In genomic region chr17:48037036-48037881, GRCh38 we compare ENCODE assay signal across 1 cellular context.
A peak's percentile ranks its signal among the peaks of the same experiment; 100 is the strongest.
TF ChIP-seq lines count a peak whose summit lies in the region.

Gene COPZ2 (minus strand): TSS chr17:48037797. CDS start chr17:48037777, 20 bp downstream.

TF ChIP-seq in HepG2, 621 proteins besides CTCF, POLR2A, EP300 and RAD21 (continued from another document and continues in another):
- TF ChIP-seq ZBTB46 (CRISPR knock-in tag; IDR thresholded peaks at IDR 0.05; ENCODE audit: borderline replicate concordance) = no peak
- no peak for TF ChIP-seq MYNN (CRISPR knock-in tag; IDR thresholded peaks at IDR 0.05; ENCODE audit: low read depth)
- no peak for TF ChIP-seq SMAD3 (CRISPR knock-in tag; IDR thresholded peaks at IDR 0.05)
- 0 out of 2 replicates have a peak, but pooled peaks have one; percentile 15 for TF ChIP-seq FOXK1 (CRISPR knock-in tag; IDR thresholded peaks at IDR 0.05; ENCODE audit: borderline replicate concordance, low read depth)
- 0 out of 2 replicates have a peak, but pooled peaks have one; percentile 25 for TF ChIP-seq ZNF275 (CRISPR knock-in tag; IDR thresholded peaks at IDR 0.05; ENCODE audit: borderline replicate concordance)
- TF ChIP-seq ZNF281 (CRISPR knock-in tag; IDR thresholded peaks at IDR 0.05; ENCODE audit: borderline replicate concordance) = no peak
- TF ChIP-seq ZNF839 (CRISPR knock-in tag; IDR thresholded peaks at IDR 0.05; ENCODE audit: borderline replicate concordance) = peak; percentile 94; the same call in 1 of the 2 replicates
- TF ChIP-seq CHD2 (IDR thresholded peaks at IDR 0.05; ENCODE audit: low read depth, low read length) = no peak
- no peak for TF ChIP-seq ZNF20 (CRISPR knock-in tag; IDR thresholded peaks at IDR 0.05)
- peak; percentile 86 for TF ChIP-seq ZFP91 (CRISPR knock-in tag; IDR thresholded peaks at IDR 0.05; ENCODE audit: borderline replicate concordance)
- TF ChIP-seq ZNF7 (CRISPR knock-in tag; IDR thresholded peaks at IDR 0.05) = no peak
- TF ChIP-seq ZNF883 (CRISPR knock-in tag; IDR thresholded peaks at IDR 0.05; ENCODE audit: not compliant biosample characterization) = no peak
- no peak for TF ChIP-seq ZMAT5 (CRISPR knock-in tag; IDR thresholded peaks at IDR 0.05; ENCODE audit: borderline replicate concordance, low read depth)
- TF ChIP-seq TOPORS (CRISPR knock-in tag; IDR thresholded peaks at IDR 0.05) = no peak
- no peak for TF ChIP-seq LRRFIP1 (CRISPR knock-in tag; conservative IDR thresholded peaks at IDR 0.05)
- TF ChIP-seq ZSCAN21 (CRISPR knock-in tag; IDR thresholded peaks at IDR 0.05; ENCODE audit: borderline replicate concordance) = no peak; the same call in 1 of the 2 replicates
- no peak for TF ChIP-seq MTA3 (CRISPR knock-in tag; IDR thresholded peaks at IDR 0.05)
- TF ChIP-seq ZBTB14 (CRISPR knock-in tag; IDR thresholded peaks at IDR 0.05) = no peak
- no peak for TF ChIP-seq PRDM4 (CRISPR knock-in tag; IDR thresholded peaks at IDR 0.05; ENCODE audit: borderline replicate concordance)
- TF ChIP-seq ZNF264 (CRISPR knock-in tag; IDR thresholded peaks at IDR 0.05) = no peak
- TF ChIP-seq MAX (IDR thresholded peaks at IDR 0.05) = peak; percentile 63; the same call in 1 of the 2 replicates
- TF ChIP-seq ETS1 (CRISPR knock-in tag; IDR thresholded peaks at IDR 0.05) = no peak
- no peak for TF ChIP-seq HHEX (CRISPR knock-in tag; IDR thresholded peaks at IDR 0.05)
- no peak for TF ChIP-seq ZNF251 (CRISPR knock-in tag; IDR thresholded peaks at IDR 0.05)
- no peak for TF ChIP-seq NKX3-1 (CRISPR knock-in tag; IDR thresholded peaks at IDR 0.05)
- no peak for TF ChIP-seq ETV6 (CRISPR knock-in tag; conservative IDR thresholded peaks at IDR 0.05)
- no peak for TF ChIP-seq EEA1 (CRISPR knock-in tag; IDR thresholded peaks at IDR 0.05; ENCODE audit: borderline replicate concordance)
- no peak for TF ChIP-seq SOX5 (CRISPR knock-in tag; IDR thresholded peaks at IDR 0.05; ENCODE audit: borderline replicate concordance)
- TF ChIP-seq E2F2 (CRISPR knock-in tag; IDR thresholded peaks at IDR 0.05; ENCODE audit: borderline replicate concordance) = no peak
- no peak for TF ChIP-seq FOXJ3 (CRISPR knock-in tag; IDR thresholded peaks at IDR 0.05; ENCODE audit: borderline replicate concordance)
- no peak; the same call in 1 of the 2 replicates for TF ChIP-seq ZKSCAN5 (CRISPR knock-in tag; IDR thresholded peaks at IDR 0.05)
- TF ChIP-seq DZIP1 (CRISPR knock-in tag; IDR thresholded peaks at IDR 0.05) = no peak
- TF ChIP-seq JDP2 (CRISPR knock-in tag; IDR thresholded peaks at IDR 0.05; ENCODE audit: borderline replicate concordance) = no peak
- no peak for TF ChIP-seq YEATS2 (CRISPR knock-in tag; IDR thresholded peaks at IDR 0.05; ENCODE audit: borderline replicate concordance)
- TF ChIP-seq RXRA (CRISPR knock-in tag; IDR thresholded peaks at IDR 0.05) = peak; percentile 61; the same call in 1 of the 2 replicates
- no peak for TF ChIP-seq CHCHD3 (CRISPR knock-in tag; IDR thresholded peaks at IDR 0.05)
- TF ChIP-seq DR1 (CRISPR knock-in tag; IDR thresholded peaks at IDR 0.05) = 0 out of 2 replicates have a peak, but pooled peaks have one; percentile 16
- TF ChIP-seq ZNF713 (CRISPR knock-in tag; IDR thresholded peaks at IDR 0.05) = 0 out of 2 replicates have a peak, but pooled peaks have one; percentile 82
- TF ChIP-seq ZNF383 (CRISPR knock-in tag; IDR thresholded peaks at IDR 0.05; ENCODE audit: borderline replicate concordance) = no peak
- TF ChIP-seq MEF2D (CRISPR knock-in tag; IDR thresholded peaks at IDR 0.05) = no peak
- TF ChIP-seq BHLHE40 (IDR thresholded peaks at IDR 0.05; ENCODE audit: low read length) = no peak
- TF ChIP-seq MTF2 (CRISPR knock-in tag; IDR thresholded peaks at IDR 0.05; ENCODE audit: borderline replicate concordance) = peak; percentile 96; the same call in 1 of the 2 replicates
